ENCODE assay signal across 13 cellular contexts in genomic region chr15:91135201-91136130, GRCh38. TPM values are rescaled to one million over a fixed set of nuclear protein-coding genes. Genes with fewer than 3 reads are reported as not detected.
A peak's percentile ranks its signal among the peaks of the same experiment; 100 is the strongest.
DNase-seq lines count a peak whose midpoint lies in the region; ATAC-seq, FAIRE-seq and TF ChIP-seq lines count a peak whose summit lies in the region.
"Had no signal": no experiment of that assay in that cellular context is flagged by ENCODE, and none has a peak within 500 bp of the region (broad histone marks: within the 10 kb centered on the region; RNA-seq: fewer than 3 reads in every experiment).

No MANE protein-coding gene starts in this region.

- ATAC-seq in HG02642 (IDR thresholded peaks at IDR 0.05; ENCODE audit: poor library complexity, unreplicated experiment) (peak; percentile 69), HG03558 (IDR thresholded peaks at IDR 0.05; ENCODE audit: extremely low read depth, unreplicated experiment) (peak; percentile 72), gastrocnemius medialis (no peak), upper lobe of left lung (ENCODE audit: low FRiP score in 2 of 2) (no peak)
- ATAC-seq: gastroesophageal sphincter had no signal

- no peak overlapping the region for H3K27ac ChIP-seq in gastrocnemius medialis
- H3K27ac ChIP-seq in upper lobe of left lung = no peak overlapping the region
- H3K27ac ChIP-seq: gastroesophageal sphincter, psoas muscle had no signal

- no peaks in the 10 kb centered on the region for H3K36me3 ChIP-seq in gastrocnemius medialis
- no peaks in the 10 kb centered on the region for H3K36me3 ChIP-seq in upper lobe of left lung
- H3K36me3 ChIP-seq: gastroesophageal sphincter had no signal

- H3K4me3 ChIP-seq in gastrocnemius medialis (no peak overlapping the region), upper lobe of left lung (no peak overlapping the region)
- H3K4me3 ChIP-seq: gastroesophageal sphincter, psoas muscle had no signal

- H3K4me1 ChIP-seq in gastrocnemius medialis = no peaks in the 10 kb centered on the region
- H3K4me1 ChIP-seq in upper lobe of left lung = no peaks in the 10 kb centered on the region
- H3K4me1 ChIP-seq: gastroesophageal sphincter, psoas muscle had no signal

- TF ChIP-seq POLR2A in gastrocnemius medialis (IDR thresholded peaks at IDR 0.05) (no peak), upper lobe of left lung (IDR thresholded peaks at IDR 0.05) (no peak)

- DNase-seq in ACHN (peak; percentile 29), GM19239 (ENCODE audit: insufficient read length, low spot score) (peak; percentile 24), islet precursor cell (no peak), gastrocnemius medialis (no peak), upper lobe of left lung (no peak), HTR-8/SVneo (ENCODE audit: insufficient read length, low spot score) (no peak)
- DNase-seq: activated effector memory CD4-positive, alpha-beta T cell treated with Interleukin-2 at 50 U/mL for 16 hours; psoas muscle had no signal

- peak; percentile 53 for FAIRE-seq in GM19239 (lab: Jason Lieb, UNC)
- FAIRE-seq in HTR-8/SVneo (lab: Jason Lieb, UNC) = no peak

- TF ChIP-seq EP300 in upper lobe of left lung (IDR thresholded peaks at IDR 0.05) = no peak

- WGBS in upper lobe of left lung, 2 donors = 80 to 83% methylated on average over 10 of the region's 10 CpGs

- intact Hi-C loops in gastrocnemius medialis (cut with DNase I; ENCODE audit: low total_unique reads) = no loop called here

- in situ Hi-C loops in ACHN (cut with HindIII; ENCODE audit: low pct_ligation_motif_present, low pct_unique_long_range_greater_than_20kb, low sequenced_read_pairs) = no loop called here
- in situ Hi-C loops in gastrocnemius medialis (cut with MboI; ENCODE audit: low sequenced_read_pairs in 4 of 4) = no loop called here

- no peak for TF ChIP-seq CTCF in gastrocnemius medialis (IDR thresholded peaks at IDR 0.05 in 4 of 5, conservative IDR thresholded peaks at IDR 0.05 in 1 of 5)
- no peak for TF ChIP-seq CTCF in upper lobe of left lung (IDR thresholded peaks at IDR 0.05)

- no peaks in the 10 kb centered on the region for H3K27me3 ChIP-seq in gastrocnemius medialis
- no peaks in the 10 kb centered on the region for H3K27me3 ChIP-seq in upper lobe of left lung

- H3K9me3 ChIP-seq in gastrocnemius medialis = no peaks in the 10 kb centered on the region
- peaks cover 0 to 6% (median 2%) of the 10 kb centered on the region in 4 donors for H3K9me3 ChIP-seq in upper lobe of left lung
- H3K9me3 ChIP-seq: gastroesophageal sphincter had no signal

RNA-seq across cellular contexts. Expression of gene SV2B, which starts 35.4 kb away (rescaled TPM):
- total RNA-seq in gastrocnemius medialis (under 1 TPM; 0.36 to 0.89 (median 0.67) TPM), upper lobe of left lung (1 to 10 TPM in 1 of 6 donors, under 1 TPM in 3, not detected in 2; 0.40 to 1.4 (median 0.62) TPM)
- total RNA-seq: chondrocyte, M059J had no signal

Comparison
In these comparisons a context has a peak if more than half of its experiments do, and no peak if none do; other contexts are left out.
1. DNase-seq: peak in ACHN (single experiment) and GM19239 (single experiment); none in islet precursor cell (single experiment), gastrocnemius medialis (0 of 2), upper lobe of left lung (0 of 2) and HTR-8/SVneo (single experiment).
2. ATAC-seq: peak in HG02642 (single experiment) and HG03558 (single experiment); none in gastrocnemius medialis (0 of 2) and upper lobe of left lung (0 of 2).